Comparison of ENCODE assay signal across 20 cellular contexts in genomic region chr3:31879365-31879764, GRCh38.
DNase-seq lines count a peak whose midpoint lies in the region; ATAC-seq and TF ChIP-seq lines count a peak whose summit lies in the region.
"Had no signal": no experiment of that assay in that cellular context is flagged by ENCODE, and none has a peak within 500 bp of the region (broad histone marks: within the 10 kb centered on the region; RNA-seq: fewer than 3 reads in every experiment).

No MANE protein-coding gene starts in this region.

- H3K4me1 ChIP-seq in RWPE2 (ENCODE audit: insufficient read depth, poor library complexity, severe bottlenecking), result peaks cover 74% of the 10 kb centered on the region
- H3K4me1 ChIP-seq: BLaER1, Caco-2 had no signal

- H3K27ac ChIP-seq in RWPE2 (ENCODE audit: poor library complexity, severe bottlenecking), result peak overlapping the region; percentile 79
- H3K27ac ChIP-seq: BLaER1, SJSA1 had no signal

- TF ChIP-seq CTCF in RWPE2 (IDR thresholded peaks at IDR 0.05; ENCODE audit: poor library complexity, severe bottlenecking) (no peak), chondrocyte (IDR thresholded peaks at IDR 0.05) (no peak), GM10248 (IDR thresholded peaks at IDR 0.05; ENCODE audit: control extremely low read depth, extremely low read depth, low read depth, missing control alignments) (no peak)

- no peaks in the 10 kb centered on the region for H3K27me3 ChIP-seq in RWPE2 (ENCODE audit: insufficient read depth, poor library complexity, severe bottlenecking)
- H3K27me3 ChIP-seq: BLaER1, SJSA1 had no signal

- peaks cover 0 to 4% (median 3%) of the 10 kb centered on the region in 3 donors for H3K9me3 Mint-ChIP-seq in IgD-negative memory B cell
- H3K9me3 Mint-ChIP-seq in chondrocyte (ENCODE audit: low read depth), result no peaks in the 10 kb centered on the region
- peaks cover 3% of the 10 kb centered on the region for H3K9me3 Mint-ChIP-seq in stimulated activated memory B cell treated with anti-CD40 and anti-IgM and Interleukin-4, amounts not matched to agents 10 μg/mL and 1 μg/mL and 100 μg/mL, for 72 hours
- H3K9me3 Mint-ChIP-seq: CD4-positive, alpha-beta T cell; HFFc6 had no signal

- DNase-seq in RWPE2 (ENCODE audit: low spot score) (no peak), chondrocyte (ENCODE audit: low spot score) (no peak), GM10248 (ENCODE audit: extremely low spot score) (no peak), NCI-H1105 treated with DMSO at 0.1 percent for 48 hours (lab: John Stamatoyannopoulos, UW) (no peak)
- DNase-seq: CD4-positive, alpha-beta T cell; H7; HFFc6; MM.1S; NCI-H1048; NCI-H1436; NCI-H187 treated with DMSO at 0.1 percent for 48 hours; NCI-H2107; NCI-H510A treated with DMSO at 0.1 percent for 48 hours; NCI-H748 treated with DMSO at 0.1 percent for 48 hours had no signal

- peaks cover 55 to 70% (median 67%) of the 10 kb centered on the region in 3 donors for H3K4me1 Mint-ChIP-seq in IgD-negative memory B cell
- H3K4me1 Mint-ChIP-seq in chondrocyte (ENCODE audit: low read depth), result peaks cover 60% of the 10 kb centered on the region
- peaks cover 72% of the 10 kb centered on the region for H3K4me1 Mint-ChIP-seq in stimulated activated memory B cell treated with anti-CD40 and anti-IgM and Interleukin-4, amounts not matched to agents 10 μg/mL and 1 μg/mL and 100 μg/mL, for 72 hours

- H3K27me3 Mint-ChIP-seq in IgD-negative memory B cell, result no peaks in the 10 kb centered on the region
- no peaks in the 10 kb centered on the region for H3K27me3 Mint-ChIP-seq in chondrocyte (ENCODE audit: low read depth)
- no peaks in the 10 kb centered on the region for H3K27me3 Mint-ChIP-seq in stimulated activated memory B cell treated with anti-CD40 and anti-IgM and Interleukin-4, amounts not matched to agents 10 μg/mL and 1 μg/mL and 100 μg/mL, for 72 hours
- H3K27me3 Mint-ChIP-seq: CD4-positive, alpha-beta T cell had no signal

- POLR2A ChIA-PET in GM10248 (lab: Yijun Ruan, JAX), result no interaction called here

- H3K27ac Mint-ChIP-seq in IgD-negative memory B cell (peak overlapping the region in 2 of 3 donors; percentile 49 to 83), chondrocyte (ENCODE audit: unreplicated experiment) (peak overlapping the region; percentile 24)
- H3K27ac Mint-ChIP-seq in stimulated activated memory B cell treated with anti-CD40 and anti-IgM and Interleukin-4, amounts not matched to agents 10 μg/mL and 1 μg/mL and 100 μg/mL, for 72 hours, result peak overlapping the region; percentile 81
- H3K27ac Mint-ChIP-seq: CD4-positive, alpha-beta T cell; HFFc6 had no signal

- ATAC-seq in RWPE2 (ENCODE audit: low read depth), result no peak
- no peak for ATAC-seq in stimulated activated memory B cell treated with anti-CD40 and anti-IgM and Interleukin-4, amounts not matched to agents 10 μg/mL and 1 μg/mL and 100 μg/mL, for 72 hours
- ATAC-seq in GM18868 (IDR thresholded peaks at IDR 0.05; ENCODE audit: unreplicated experiment), result no peak

- H3K4me3 ChIP-seq in RWPE2 (ENCODE audit: severe bottlenecking), result no peak overlapping the region
- H3K4me3 ChIP-seq: BLaER1, SJSA1 had no signal

- no peaks in the 10 kb centered on the region for H3K9me3 ChIP-seq in RWPE2 (ENCODE audit: severe bottlenecking)
- H3K9me3 ChIP-seq: BLaER1, Caco-2, SJSA1 had no signal

- H3K36me3 ChIP-seq in RWPE2 (ENCODE audit: low read depth), result peaks cover 46% of the 10 kb centered on the region
- H3K36me3 ChIP-seq: BLaER1, SJSA1 had no signal

- H3K4me3 Mint-ChIP-seq in IgD-negative memory B cell (peak overlapping the region in 1 of 4 donors; percentile 13), chondrocyte (ENCODE audit: unreplicated experiment) (no peak overlapping the region)
- no peak overlapping the region for H3K4me3 Mint-ChIP-seq in stimulated activated memory B cell treated with anti-CD40 and anti-IgM and Interleukin-4, amounts not matched to agents 10 μg/mL and 1 μg/mL and 100 μg/mL, for 72 hours
- H3K4me3 Mint-ChIP-seq: CD4-positive, alpha-beta T cell; HFFc6 had no signal

- CTCF ChIA-PET in GM10248 (lab: Yijun Ruan, JAX), result no interaction called here

- H3K36me3 Mint-ChIP-seq in IgD-negative memory B cell (peaks cover 14% of the 10 kb centered on the region), chondrocyte (ENCODE audit: low read depth) (no peaks in the 10 kb centered on the region)
- peaks cover 46% of the 10 kb centered on the region for H3K36me3 Mint-ChIP-seq in stimulated activated memory B cell treated with anti-CD40 and anti-IgM and Interleukin-4, amounts not matched to agents 10 μg/mL and 1 μg/mL and 100 μg/mL, for 72 hours

Comparison
In these comparisons a context has a peak if more than half of its experiments do, and no peak if none do; other contexts are left out.
1. H3K27ac Mint-ChIP-seq: peak in every context shown above with its lines; median percentile 81 in stimulated activated memory B cell treated with anti-CD40 and anti-IgM and Interleukin-4, amounts not matched to agents 10 μg/mL and 1 μg/mL and 100 μg/mL, for 72 hours; 66 in IgD-negative memory B cell; 24 in chondrocyte.